ENCODE assay signal across 8 cellular contexts in the genomic region with DNA sequence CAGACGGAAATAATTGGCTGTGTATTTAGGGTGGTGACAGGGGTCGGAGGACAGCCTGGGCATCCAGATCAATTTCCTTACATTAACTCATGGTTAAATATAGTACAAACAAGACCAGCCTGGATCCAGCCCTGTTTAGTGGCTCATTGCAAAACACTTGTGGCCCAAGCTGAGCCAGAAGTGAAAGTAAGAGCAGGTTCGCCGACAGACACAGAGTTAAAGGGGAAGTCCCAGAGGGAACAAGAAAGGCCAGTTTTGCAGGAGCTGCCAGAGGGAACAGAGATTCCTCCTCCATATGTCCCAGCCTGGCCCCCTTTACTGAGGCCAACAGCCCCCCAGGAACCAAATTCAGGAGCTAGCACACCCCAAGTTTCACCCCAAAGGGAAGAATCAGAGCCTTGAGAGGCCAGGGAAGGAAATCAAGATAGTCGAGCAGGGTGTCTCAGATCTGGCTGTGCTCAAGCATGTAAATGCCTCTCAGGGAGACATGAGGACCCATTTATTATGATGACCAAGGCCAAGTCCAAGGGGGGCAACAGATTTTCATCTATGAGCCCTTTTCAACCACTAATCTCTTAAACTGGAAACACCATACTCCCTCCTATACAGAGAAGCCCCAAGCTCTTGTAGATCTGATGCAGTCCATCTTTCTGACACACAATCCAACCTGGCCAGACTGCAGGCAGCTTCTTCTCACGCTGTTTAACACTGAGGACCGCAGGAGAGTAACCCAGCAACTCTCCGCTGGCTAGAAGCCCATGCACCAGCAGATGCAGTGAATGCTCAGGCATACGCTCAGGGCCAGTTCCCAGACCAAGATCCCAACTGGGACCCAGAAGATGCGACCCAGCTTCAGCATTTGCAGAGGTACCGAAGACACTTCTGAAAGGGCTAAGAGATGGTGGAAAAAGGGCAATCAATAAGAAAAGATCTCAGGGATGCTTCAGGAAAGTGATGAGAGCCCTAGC. TPM values are rescaled to one million over a fixed set of nuclear protein-coding genes. Genes with fewer than 3 reads are reported as not detected.
DNase-seq lines count a peak whose midpoint lies in the region; ATAC-seq and TF ChIP-seq lines count a peak whose summit lies in the region.

No MANE protein-coding gene starts in this region.

- H3K36me3 ChIP-seq in endocrine pancreas (ENCODE audit: control insufficient read depth, insufficient read depth, low read length) = no peaks in the 10 kb centered on the region

- H3K27me3 ChIP-seq in endocrine pancreas (ENCODE audit: control insufficient read depth, insufficient read depth, low read length) = no peaks in the 10 kb centered on the region

- ATAC-seq in GM19023 (IDR thresholded peaks at IDR 0.05; ENCODE audit: unreplicated experiment) (peak; percentile 78), HG03159 (IDR thresholded peaks at IDR 0.05; ENCODE audit: unreplicated experiment) (peak; percentile 93)

- DNase-seq in SKM-1 (lab: John Stamatoyannopoulos, UW; ENCODE audit: unreplicated experiment) = peak; percentile 94
- no peak for DNase-seq in nephron progenitor cell
- no peak for DNase-seq in NCI-H82 (lab: John Stamatoyannopoulos, UW)
- no peak for DNase-seq in glutamatergic neuron

- H3K9me3 Mint-ChIP-seq in nephron progenitor cell (no peaks in the 10 kb centered on the region), glutamatergic neuron (ENCODE audit: unreplicated experiment) (no peaks in the 10 kb centered on the region)

- H3K4me3 ChIP-seq in endocrine pancreas (ENCODE audit: control insufficient read depth, insufficient read depth, low read length) = peak overlapping the region; percentile 51

- H3K27ac Mint-ChIP-seq in nephron progenitor cell (peak overlapping the region; percentile 67), glutamatergic neuron (ENCODE audit: unreplicated experiment) (no peak overlapping the region)

- H3K9ac ChIP-seq in endocrine pancreas (ENCODE audit: control insufficient read depth, insufficient read depth, low read length) = peak overlapping the region; percentile 73

- TF ChIP-seq CTCF in C4-2B (conservative IDR thresholded peaks at IDR 0.05) (no peak), nephron progenitor cell (IDR thresholded peaks at IDR 0.05) (no peak), glutamatergic neuron (IDR thresholded peaks at IDR 0.05; ENCODE audit: partially characterized antibody, unreplicated experiment) (no peak)

- no peak overlapping the region for H3K4me3 Mint-ChIP-seq in nephron progenitor cell
- no peak overlapping the region for H3K4me3 Mint-ChIP-seq in glutamatergic neuron (ENCODE audit: unreplicated experiment)

- H3K36me3 Mint-ChIP-seq in nephron progenitor cell (ENCODE audit: low read depth) (no peaks in the 10 kb centered on the region), glutamatergic neuron (ENCODE audit: unreplicated experiment) (no peaks in the 10 kb centered on the region)

- no peaks in the 10 kb centered on the region for H3K9me3 ChIP-seq in endocrine pancreas (ENCODE audit: control insufficient read depth, low read length)

- H3K27me3 Mint-ChIP-seq in nephron progenitor cell (ENCODE audit: low read depth, poor library complexity) (peaks cover 19% of the 10 kb centered on the region), glutamatergic neuron (ENCODE audit: unreplicated experiment) (no peaks in the 10 kb centered on the region)

- H3K4me1 Mint-ChIP-seq in nephron progenitor cell = peaks cover 29% of the 10 kb centered on the region
- peaks cover 14% of the 10 kb centered on the region for H3K4me1 Mint-ChIP-seq in glutamatergic neuron (ENCODE audit: low read depth, unreplicated experiment)

- peak overlapping the region; percentile 57 for H3K27ac ChIP-seq in C4-2B

- no peaks in the 10 kb centered on the region for H3K4me1 ChIP-seq in endocrine pancreas (ENCODE audit: control insufficient read depth, insufficient read depth, low read length)

RNA-seq across cellular contexts. Expression of a gene that starts 15.9 kb away (rescaled TPM):
- total RNA-seq in glutamatergic neuron (ENCODE audit: unreplicated experiment) = 9.1 TPM

RNA-seq across cellular contexts. Expression of a gene that starts 16.2 kb away (rescaled TPM):
- total RNA-seq in glutamatergic neuron (ENCODE audit: unreplicated experiment) = 64.7 TPM

RNA-seq across cellular contexts. Expression of a gene that starts 39.7 kb away (rescaled TPM):
- 127 TPM for total RNA-seq in glutamatergic neuron (ENCODE audit: unreplicated experiment)
